ENCODE assay signal across 17 cellular contexts in genomic region chr3:56411147-56411546, GRCh38.
"Had no signal": no experiment of that assay in that cellular context is flagged by ENCODE, and none has a peak within 500 bp of the region (broad histone marks: within the 10 kb centered on the region; RNA-seq: fewer than 3 reads in every experiment).

No MANE protein-coding gene starts in this region.

- DNase-seq: colonic mucosa; cortex of kidney; dermis blood vessel endothelial cell; effector CD4-positive, alpha-beta T cell; effector CD8-positive, alpha-beta T cell; effector memory CD4-positive, alpha-beta T cell; effector memory CD8-positive, alpha-beta T cell; endodermal cell; erythroblast; esophagus squamous epithelium; foreskin fibroblast; foreskin keratinocyte; foreskin melanocyte; gastrocnemius medialis; glutamatergic neuron; heart left ventricle; heart right ventricle had no signal
